1 cellular context compared by ENCODE assay signal in genomic region chr3:48548165-48548564, GRCh38.
TF ChIP-seq lines count a peak whose summit lies in the region.

No MANE protein-coding gene starts in this region.

TF ChIP-seq in H1, 55 proteins besides CTCF, POLR2A, EP300 and RAD21:
- TF ChIP-seq GABPA (IDR thresholded peaks at IDR 0.05; ENCODE audit: borderline replicate concordance, insufficient read depth, low read length) (no peak), SAP30 (IDR thresholded peaks at IDR 0.05; ENCODE audit: insufficient read depth, insufficient replicate concordance, low read length) (no peak), POU5F1 (IDR thresholded peaks at IDR 0.05; ENCODE audit: low read depth, low read length) (no peak), BRCA1 (IDR thresholded peaks at IDR 0.05; ENCODE audit: low read depth, low read length) (no peak), TEAD4 (IDR thresholded peaks at IDR 0.05; ENCODE audit: low read depth, low read length) (no peak), POLR2AphosphoS5 (IDR thresholded peaks at IDR 0.05; ENCODE audit: low read depth, low read length) (no peak), CTBP2 (IDR thresholded peaks at IDR 0.05; ENCODE audit: borderline replicate concordance, insufficient read depth, insufficient read length, low read length) (no peak), ZNF274 (IDR thresholded peaks at IDR 0.05; ENCODE audit: borderline replicate concordance, extremely low read depth, low read length) (no peak), RFX5 (IDR thresholded peaks at IDR 0.05; ENCODE audit: borderline replicate concordance, low read depth, low read length) (no peak)
TF ChIP-seq in H1: peak in this region for 0.
